Comparison of ENCODE assay signal across 8 cellular contexts in genomic region chr11:9003573-9004309, GRCh38. TPM values are rescaled to one million over a fixed set of nuclear protein-coding genes. Genes with fewer than 3 reads are reported as not detected.
A peak's percentile ranks its signal among the peaks of the same experiment; 100 is the strongest.
DNase-seq lines count a peak whose midpoint lies in the region; ATAC-seq and TF ChIP-seq lines count a peak whose summit lies in the region.

NRIP3 (minus strand) TSS chr11:9004001; CDS start chr11:9003935, 66 bp downstream.

- H3K4me3 ChIP-seq in AG09309 (ENCODE audit: control insufficient read depth, low read depth, low read length) (peak within 1 kb of the TSS; percentile 44), GM23248 (peak within 1 kb of the TSS; percentile 67)
- peak within 1 kb of the TSS; percentile 67 for H3K4me3 ChIP-seq in effector memory CD4-positive, alpha-beta T cell (ENCODE audit: insufficient read depth, low read depth, low read length, poor library complexity, severe bottlenecking)

- no peak within 1 kb of the TSS for H3K27ac ChIP-seq in GM23248
- no peak within 1 kb of the TSS for H3K27ac ChIP-seq in effector memory CD4-positive, alpha-beta T cell (ENCODE audit: insufficient read depth, low read length, poor library complexity, severe bottlenecking)

- no peaks in the 10 kb centered on the region for H3K9me3 Mint-ChIP-seq in memory B cell

- H3K4me3 Mint-ChIP-seq in memory B cell: peak within 1 kb of the TSS; percentile 86

- H4K20me1 ChIP-seq in GM23248 (ENCODE audit: insufficient read depth): no peaks in the 10 kb centered on the region

- peaks cover 2% of the 10 kb centered on the region for H3K36me3 Mint-ChIP-seq in memory B cell

- H3K9ac ChIP-seq in GM23248: peak within 1 kb of the TSS; percentile 54

- ATAC-seq in memory B cell (ENCODE audit: low read depth) (peak; percentile 92), HG02970 (IDR thresholded peaks at IDR 0.05; ENCODE audit: low FRiP score, unreplicated experiment) (no peak)

- peak within 1 kb of the TSS; percentile 76 for H3K4me2 ChIP-seq in GM23248 (ENCODE audit: unreplicated experiment)

- in situ Hi-C loops in GM23248 (cut with MboI): no loop called here

- H3K79me2 ChIP-seq in GM23248 (ENCODE audit: insufficient read depth): no peaks in the 10 kb centered on the region

- WGBS in GM23248 (ENCODE audit: low coverage in 1 of 2, low lambda C conversion rate in 2 of 2, missing lambda C conversion rate in 2 of 2), 2 experiments: 3% methylated on average over 51 to 61 of the region's 93 CpGs

- no peak for TF ChIP-seq CTCF in AG09309 (IDR thresholded peaks at IDR 0.05; ENCODE audit: control insufficient read depth, insufficient read depth, low read depth, low read length, missing control alignments)

- H3K9me2 ChIP-seq in GM23248 (ENCODE audit: insufficient read depth): no peaks in the 10 kb centered on the region

- H3K36me3 ChIP-seq in GM23248 (ENCODE audit: low read depth): no peaks in the 10 kb centered on the region
- no peaks in the 10 kb centered on the region for H3K36me3 ChIP-seq in effector memory CD4-positive, alpha-beta T cell (ENCODE audit: control insufficient read depth, insufficient read depth, low read length)

- H3F3A ChIP-seq in GM23248 (ENCODE audit: insufficient read depth): peaks cover 25% of the 10 kb centered on the region

- H3K4me1 ChIP-seq in GM23248 (ENCODE audit: insufficient read depth): peaks cover 19% of the 10 kb centered on the region
- peaks cover 18% of the 10 kb centered on the region for H3K4me1 ChIP-seq in effector memory CD4-positive, alpha-beta T cell (ENCODE audit: control insufficient read depth, insufficient read depth, low read length, poor library complexity, severe bottlenecking)

- peaks cover 33% of the 10 kb centered on the region for H3K27me3 Mint-ChIP-seq in memory B cell

- no peaks in the 10 kb centered on the region for H3K27me3 ChIP-seq in GM23248 (replicated peaks; ENCODE audit: insufficient read depth)
- H3K27me3 ChIP-seq in effector memory CD4-positive, alpha-beta T cell (replicated peaks; ENCODE audit: control insufficient read depth, insufficient read depth, low read length, poor library complexity, severe bottlenecking): peaks cover 4% of the 10 kb centered on the region

- no peaks in the 10 kb centered on the region for H3K9me3 ChIP-seq in GM23248 (ENCODE audit: low read depth)
- H3K9me3 ChIP-seq in effector memory CD4-positive, alpha-beta T cell (ENCODE audit: control insufficient read depth, low read length): no peaks in the 10 kb centered on the region

- no peak within 1 kb of the TSS for H3K27ac Mint-ChIP-seq in memory B cell

- DNase-seq in AG09309 (ENCODE audit: low read depth) (no peak), GM23248 (peak; percentile 81), NCI-H446 (lab: John Stamatoyannopoulos, UW) (peak; percentile 47 to 89), memory B cell (ENCODE audit: low spot score in 2 of 2) (peak; percentile 65 to 69)
- DNase-seq in activated CD8-positive, alpha-beta memory T cell treated with anti-CD3 and anti-CD28 coated beads for 4 hours (ENCODE audit: low read depth in 2 of 2): peak; percentile 52 to 61
- peak; percentile 76 to 82 (median 80) for DNase-seq in effector memory CD4-positive, alpha-beta T cell
- DNase-seq in stimulated activated CD4-positive, alpha-beta T cell treated with anti-CD3 and anti-CD28 coated beads, TNF-alpha, amount 100 ng/mL, for 24 hours (ENCODE audit: low read depth in 3 of 3): peak; percentile 31 to 67 (median 35)

- peaks cover 8% of the 10 kb centered on the region for H3K4me1 Mint-ChIP-seq in memory B cell

- H2AFZ ChIP-seq in GM23248: peak within 1 kb of the TSS; percentile 84

RNA-seq across cellular contexts. Expression of gene NRIP3, which starts in this region (rescaled TPM):
- total RNA-seq in GM23248 (2014; rRNA removed; shearing (Covaris generic)): 10.8 and 12.0 TPM in 2 replicates
- 4.8 and 6.2 TPM in 2 replicates for polyA plus RNA-seq in GM23248 (2016; fragmentation: Nextera tagmentation; extraction: Ambion mirVana)
